10 cellular contexts compared by ENCODE assay signal in the genomic region with DNA sequence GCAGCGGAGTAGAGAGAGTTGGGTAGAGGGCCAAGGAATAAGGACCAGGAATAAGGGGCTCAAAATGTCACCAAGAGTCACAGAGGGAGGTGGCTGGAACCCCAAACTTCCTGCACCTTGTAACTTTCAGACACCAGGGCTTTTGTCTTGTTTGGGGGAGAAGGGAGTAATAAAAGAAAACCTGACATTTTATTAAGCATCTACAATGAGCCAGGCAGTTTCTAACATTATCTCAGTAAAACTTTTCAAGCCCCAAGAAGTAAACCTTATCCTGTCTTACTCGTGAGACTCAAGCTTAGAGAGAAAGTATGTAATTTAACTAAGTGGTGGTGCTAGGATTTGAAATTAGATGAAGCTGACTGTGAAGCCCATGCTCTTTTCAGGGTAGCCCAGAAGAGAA. TPM values are rescaled to one million over a fixed set of nuclear protein-coding genes. Genes with fewer than 3 reads are reported as not detected.
A peak's percentile ranks its signal among the peaks of the same experiment; 100 is the strongest.
DNase-seq lines count a peak whose midpoint lies in the region; ATAC-seq and TF ChIP-seq lines count a peak whose summit lies in the region.
"Had no signal": no experiment of that assay in that cellular context is flagged by ENCODE, and none has a peak within 500 bp of the region (broad histone marks: within the 10 kb centered on the region; RNA-seq: fewer than 3 reads in every experiment).

No MANE protein-coding gene starts in this region.

- no peak overlapping the region for H3K9ac ChIP-seq in parathyroid adenoma

- H3K9me3 Mint-ChIP-seq in Caco-2 (ENCODE audit: unreplicated experiment) = no peaks in the 10 kb centered on the region

- intact Hi-C loops in Caco-2 (cut with micrococcal nuclease; ENCODE audit: unreplicated experiment) = loop anchor here (5.0 to 10.0 kb wide), 2 partner anchors 592 to 710 kb away; a partner anchor contains a TSS

- H3K27ac ChIP-seq in RWPE2 (ENCODE audit: poor library complexity, severe bottlenecking) (peak overlapping the region; percentile 43), esophagus (ENCODE audit: low read depth in 2 of 2, low read length in 1 of 2) (peak overlapping the region; percentile 60 to 81), parathyroid adenoma (peak overlapping the region; percentile 50), RWPE1 (no peak overlapping the region)

- ATAC-seq in RWPE2 (ENCODE audit: low read depth) (no peak), GM21786 (IDR thresholded peaks at IDR 0.05; ENCODE audit: unreplicated experiment) (no peak)

- WGBS in esophagus, 2 donors = 52 to 72% methylated on average over 2 of the region's 2 CpGs

- peaks cover 15% of the 10 kb centered on the region for H3K79me2 ChIP-seq in parathyroid adenoma

- peak overlapping the region; percentile 85 for H3K4me3 Mint-ChIP-seq in Caco-2 (ENCODE audit: unreplicated experiment)

- POLR2A ChIA-PET in Caco-2 (lab: Charles Lee) = interaction anchor here (0.6 to 0.9 kb wide), 4 partner anchors 18 to 145 kb away, joined by 3 to 9 read pairs (median 3); no protein-coding TSS in a partner anchor
- POLR2A ChIA-PET in RWPE1 (lab: Yijun Ruan, JAX; ENCODE audit: low non-redundant PET) = no interaction called here

- BruUV-seq in Caco-2 (replicated peaks; lab: Mats Ljungman, UMichigan) = TSS peak; percentile 6

- CTCF ChIA-PET in Caco-2 (lab: Charles Lee) = interaction anchor here (0.6 to 1.6 kb wide), 7 partner anchors 21 to 480 kb away, joined by 3 to 6 read pairs (median 3); no protein-coding TSS in a partner anchor
- CTCF ChIA-PET in RWPE1 (lab: Yijun Ruan, JAX) = no interaction called here

- in situ Hi-C loops in HAP-1 (cut with MboI; ENCODE audit: low sequenced_read_pairs) = no loop called here

- H3K4me2 ChIP-seq in parathyroid adenoma (ENCODE audit: low read length) = no peak overlapping the region

- H3K4me1 ChIP-seq in Caco-2 = 0 out of 2 replicates have a peak, but pooled peaks cover 16% of the 10 kb centered on the region
- H3K4me1 ChIP-seq in RWPE2 (ENCODE audit: insufficient read depth, poor library complexity, severe bottlenecking) = peaks cover 7% of the 10 kb centered on the region
- peaks cover 2 to 10% of the 10 kb centered on the region in 2 donors for H3K4me1 ChIP-seq in esophagus (ENCODE audit: control insufficient read depth in 2 of 2, insufficient read depth in 2 of 2, low read length in 1 of 2)
- H3K4me1 ChIP-seq in parathyroid adenoma = peaks cover 7% of the 10 kb centered on the region
- H3K4me1 ChIP-seq in HAP-1 = peaks cover 20% of the 10 kb centered on the region

- H3K36me3 ChIP-seq in Caco-2 (ENCODE audit: control insufficient read depth, insufficient read depth, low read length) (peaks cover 3% of the 10 kb centered on the region), RWPE2 (ENCODE audit: low read depth) (peaks cover 27% of the 10 kb centered on the region), esophagus (ENCODE audit: control insufficient read depth in 2 of 2, insufficient read depth in 2 of 2, low read length in 1 of 2) (peaks cover 3 to 12% of the 10 kb centered on the region in 2 donors), parathyroid adenoma (ENCODE audit: control insufficient read depth, insufficient read depth, low read length) (no peaks in the 10 kb centered on the region), HAP-1 (replicated peaks) (peaks cover 15% of the 10 kb centered on the region)

- no peak overlapping the region for H2AFZ ChIP-seq in parathyroid adenoma

- DNase-seq in Caco-2 (no peak), RWPE2 (ENCODE audit: low spot score) (no peak), RWPE1 (ENCODE audit: low spot score) (no peak), NCI-H1048 (lab: John Stamatoyannopoulos, UW) (no peak), HAP-1 (ENCODE audit: low spot score in 2 of 2) (no peak)
- DNase-seq: NK-92 treated with Interleukin-12 subunit alpha and Interleukin-12 subunit beta, amount 100 ng/mL, for 24 hours; stimulated activated CD4-positive, alpha-beta T cell treated with anti-CD3 and anti-CD28 coated beads, Interleukin-2, amount 100 ng/mL, for 48 hours had no signal

- no peaks in the 10 kb centered on the region for H3K27me3 ChIP-seq in Caco-2 (replicated peaks; ENCODE audit: control insufficient read depth, insufficient read depth, low read length)
- H3K27me3 ChIP-seq in RWPE2 (ENCODE audit: insufficient read depth, poor library complexity, severe bottlenecking) = no peaks in the 10 kb centered on the region
- H3K27me3 ChIP-seq in esophagus (ENCODE audit: control insufficient read depth in 1 of 2, insufficient read depth in 2 of 2, low read length in 2 of 2) = no peaks in the 10 kb centered on the region
- H3K27me3 ChIP-seq in parathyroid adenoma (ENCODE audit: control insufficient read depth, insufficient read depth, low read length) = no peaks in the 10 kb centered on the region
- no peaks in the 10 kb centered on the region for H3K27me3 ChIP-seq in HAP-1 (ENCODE audit: low read depth)

- H3K36me3 Mint-ChIP-seq in Caco-2 (ENCODE audit: insufficient read depth, unreplicated experiment) = peaks cover 45% of the 10 kb centered on the region

- H3K9me3 ChIP-seq in Caco-2 = no peaks in the 10 kb centered on the region
- H3K9me3 ChIP-seq in RWPE2 (ENCODE audit: severe bottlenecking) = no peaks in the 10 kb centered on the region
- H3K9me3 ChIP-seq in esophagus (ENCODE audit: control insufficient read depth in 2 of 2, insufficient read depth in 1 of 2, low read depth in 1 of 2, low read length in 1 of 2) = no peaks in the 10 kb centered on the region
- no peaks in the 10 kb centered on the region for H3K9me3 ChIP-seq in parathyroid adenoma (ENCODE audit: control insufficient read depth, low read length)
- no peaks in the 10 kb centered on the region for H3K9me3 ChIP-seq in HAP-1

- peaks cover 34% of the 10 kb centered on the region for H3K4me1 Mint-ChIP-seq in Caco-2 (ENCODE audit: low read depth, unreplicated experiment)

- peak overlapping the region; percentile 21 for H3K27ac Mint-ChIP-seq in Caco-2 (ENCODE audit: unreplicated experiment)

- H3K4me3 ChIP-seq in Caco-2 (ENCODE audit: low read depth, low read length) = no peak overlapping the region
- H3K4me3 ChIP-seq in RWPE2 (ENCODE audit: severe bottlenecking) = no peak overlapping the region
- H3K4me3 ChIP-seq in esophagus (ENCODE audit: low read depth in 1 of 2, low read length in 2 of 2) = no peak overlapping the region
- H3K4me3 ChIP-seq in parathyroid adenoma (ENCODE audit: low read depth, low read length) = no peak overlapping the region
- H3K4me3 ChIP-seq in HAP-1 = no peak overlapping the region

- TF ChIP-seq CTCF in Caco-2 (IDR thresholded peaks at IDR 0.05; ENCODE audit: insufficient read depth in 1 of 2, low read depth in 1 of 2, low read length in 1 of 2, severe bottlenecking in 1 of 2, unreplicated experiment in 1 of 2) (no peak), RWPE2 (IDR thresholded peaks at IDR 0.05; ENCODE audit: poor library complexity, severe bottlenecking) (no peak), parathyroid adenoma (IDR thresholded peaks at IDR 0.05) (no peak), RWPE1 (conservative IDR thresholded peaks at IDR 0.05; ENCODE audit: low read depth) (no peak)

- no peaks in the 10 kb centered on the region for H3K27me3 Mint-ChIP-seq in Caco-2 (ENCODE audit: insufficient read depth, unreplicated experiment)

RNA-seq across cellular contexts. Expression of a gene that starts 0.8 kb away (rescaled TPM):
- 62.6 and 73.6 TPM in 2 replicates for total RNA-seq in Caco-2 (2022)
- polyA plus RNA-seq in esophagus = 10 to 100 TPM in 1 of 2 donors, 1 to 10 TPM in 1; 9.1 to 15.3 TPM

RNA-seq across cellular contexts. Expression of a gene that starts 27.1 kb away (rescaled TPM):
- total RNA-seq in Caco-2 (2022) = 0.98 and 1.1 TPM in 2 replicates
- under 1 TPM; 0.01 to 0.02 TPM for polyA plus RNA-seq in esophagus
